ENCODE assay signal across 10 cellular contexts in the genomic region with DNA sequence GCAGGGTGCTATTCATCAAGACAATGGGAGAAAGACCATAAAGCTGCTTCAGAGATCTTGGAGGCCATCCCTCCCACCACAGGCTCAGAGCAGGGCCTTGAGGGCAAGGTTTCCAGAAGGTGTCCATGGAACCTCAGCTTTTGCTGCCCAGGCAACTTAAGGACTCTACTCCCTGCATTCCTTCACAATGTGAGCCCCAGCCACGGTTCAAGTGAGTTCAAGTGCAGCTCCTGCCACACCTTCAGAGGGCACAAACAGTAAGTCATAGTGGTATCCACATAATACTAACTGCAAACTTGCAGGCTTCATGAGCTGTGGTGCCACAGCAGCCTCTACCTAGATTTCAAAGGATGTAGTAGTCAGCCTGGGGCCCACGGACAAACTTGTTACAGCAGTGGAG.
"Had no signal": no experiment of that assay in that cellular context is flagged by ENCODE, and none has a peak within 500 bp of the region (broad histone marks: within the 10 kb centered on the region; RNA-seq: fewer than 3 reads in every experiment).

No MANE protein-coding gene starts in this region.

- H3K4me3 Mint-ChIP-seq: HFFc6, IgD-negative memory B cell had no signal

- H3K27ac Mint-ChIP-seq: HFFc6, IgD-negative memory B cell had no signal

- H3K4me1 Mint-ChIP-seq: IgD-negative memory B cell had no signal

- H3K27ac ChIP-seq: GM23248, HL-60 had no signal

- H3K4me3 ChIP-seq: GM23248, HAP-1 had no signal

- H3K36me3 ChIP-seq: HAP-1 had no signal

- H3K4me1 ChIP-seq: HAP-1 had no signal

- ATAC-seq: HCT116, HepG2 had no signal

- DNase-seq: GM23248, GOT3, H7, HFFc6, KBM-7 had no signal

- H3K9me3 ChIP-seq: HAP-1 had no signal
